In genomic region chrX:15245896-15246295, GRCh38 we compare ENCODE assay signal across 16 cellular contexts. TPM values are rescaled to one million over a fixed set of nuclear protein-coding genes. Genes with fewer than 3 reads are reported as not detected.
"Had no signal": no experiment of that assay in that cellular context is flagged by ENCODE, and none has a peak within 500 bp of the region (broad histone marks: within the 10 kb centered on the region; RNA-seq: fewer than 3 reads in every experiment).

No MANE protein-coding gene starts in this region.

- H3K36me3 ChIP-seq: colonic mucosa, gastrocnemius medialis, heart right ventricle, neutrophil, upper lobe of left lung, uterus had no signal

- DNase-seq: cerebellar nuclear complex; colonic mucosa; dermis blood vessel endothelial cell; gastrocnemius medialis; heart right ventricle; left colon; mucosa of descending colon; naive thymus-derived CD8-positive, alpha-beta T cell; right cardiac atrium; upper lobe of left lung; uterus had no signal

- H3K36me3 Mint-ChIP-seq: naive thymus-derived CD8-positive, alpha-beta T cell had no signal

- H3K4me3 Mint-ChIP-seq: naive thymus-derived CD8-positive, alpha-beta T cell had no signal

- H3K4me3 ChIP-seq: colonic mucosa, gastrocnemius medialis, heart right ventricle, mucosa of descending colon, smooth muscle cell, upper lobe of left lung, uterus had no signal

- H3K27me3 Mint-ChIP-seq: naive thymus-derived CD8-positive, alpha-beta T cell had no signal

- H3K4me1 Mint-ChIP-seq: naive thymus-derived CD8-positive, alpha-beta T cell had no signal

- H3K27me3 ChIP-seq: colonic mucosa, neutrophil, upper lobe of left lung, uterus had no signal

- FAIRE-seq: keratinocyte had no signal

- H3K9me3 ChIP-seq: colonic mucosa, gastrocnemius medialis, heart right ventricle, mucosa of descending colon, neutrophil, upper lobe of left lung, uterus had no signal

- H3K4me2 ChIP-seq: smooth muscle cell had no signal

- H3K27ac Mint-ChIP-seq: naive thymus-derived CD8-positive, alpha-beta T cell had no signal

- ATAC-seq: gastrocnemius medialis; heart right ventricle; left colon; mucosa of descending colon; naive thymus-derived CD8-positive, alpha-beta T cell; right cardiac atrium had no signal

- H3K4me1 ChIP-seq: colonic mucosa, gastrocnemius medialis, heart right ventricle, upper lobe of left lung, uterus had no signal

- H3K9me3 Mint-ChIP-seq: naive thymus-derived CD8-positive, alpha-beta T cell had no signal

- H3K27ac ChIP-seq: colonic mucosa, gastrocnemius medialis, heart right ventricle, neutrophil, upper lobe of left lung, uterus had no signal

RNA-seq across cellular contexts. Expression of gene ASB9, which starts 24.0 kb away (rescaled TPM):
- total RNA-seq: osteoblast, smooth muscle cell had no signal
- polyA plus RNA-seq: neural cell had no signal
